Comparison of ENCODE assay signal across 22 cellular contexts in the genomic region with DNA sequence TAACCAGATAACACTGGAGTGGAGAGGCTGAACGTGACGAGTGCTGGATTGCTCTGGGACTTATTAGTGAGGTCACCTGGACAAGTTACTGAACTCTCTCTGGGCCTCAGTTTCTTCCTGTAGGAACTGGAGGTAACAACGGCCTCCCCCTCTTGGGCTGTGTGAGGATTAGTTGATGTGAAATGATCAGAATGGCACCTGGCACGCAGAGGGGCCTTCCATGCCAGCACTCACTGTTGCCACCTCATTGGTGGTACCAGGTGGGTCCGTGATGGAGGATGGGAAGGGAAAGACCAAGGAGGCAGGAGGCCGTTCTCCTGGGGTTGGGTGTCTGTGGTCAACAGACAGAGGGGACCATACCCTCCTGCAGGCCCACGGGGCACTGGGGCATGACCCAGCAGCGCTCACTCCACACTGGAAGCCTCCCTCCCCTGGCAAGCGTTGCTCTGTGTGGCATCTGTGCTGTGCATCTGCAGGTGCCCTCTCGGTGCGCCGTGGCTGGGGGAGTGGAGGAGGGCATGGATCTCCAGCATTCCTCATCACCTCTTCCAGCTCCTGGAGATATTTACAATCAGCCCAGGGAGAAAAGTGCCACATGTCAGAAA.
DNase-seq lines count a peak whose midpoint lies in the region; ATAC-seq and TF ChIP-seq lines count a peak whose summit lies in the region.
"Had no signal": no experiment of that assay in that cellular context is flagged by ENCODE, and none has a peak within 500 bp of the region (broad histone marks: within the 10 kb centered on the region; RNA-seq: fewer than 3 reads in every experiment).

No MANE protein-coding gene starts in this region.

- no peaks in the 10 kb centered on the region for H3K36me3 Mint-ChIP-seq in natural killer cell treated with Interleukin-12 subunit alpha and Interleukin-12 subunit beta and Interleukin-15 and Interleukin-18, amount 100 ng/mL, for 72 hours
- H3K36me3 Mint-ChIP-seq in natural killer cell = no peaks in the 10 kb centered on the region

- H3K4me1 Mint-ChIP-seq in natural killer cell treated with Interleukin-12 subunit alpha and Interleukin-12 subunit beta and Interleukin-15 and Interleukin-18, amount 100 ng/mL, for 72 hours (ENCODE audit: low read depth in 2 of 2) = no peaks in the 10 kb centered on the region
- H3K4me1 Mint-ChIP-seq in natural killer cell = no peaks in the 10 kb centered on the region
- H3K4me1 Mint-ChIP-seq: stimulated activated naive B cell treated with anti-CD40 and anti-IgM and Interleukin-4, amounts not matched to agents 10 μg/mL and 1 μg/mL and 100 μg/mL, for 72 hours had no signal

- no peak for TF ChIP-seq CTCF in natural killer cell (IDR thresholded peaks at IDR 0.05)

- no peak overlapping the region for H3K4me3 Mint-ChIP-seq in natural killer cell treated with Interleukin-12 subunit alpha and Interleukin-12 subunit beta and Interleukin-15 and Interleukin-18, amount 100 ng/mL, for 72 hours
- H3K4me3 Mint-ChIP-seq in natural killer cell = no peak overlapping the region
- H3K4me3 Mint-ChIP-seq: effector memory CD8-positive, alpha-beta T cell; stimulated activated naive B cell treated with anti-CD40 and anti-IgM and Interleukin-4, amounts not matched to agents 10 μg/mL and 1 μg/mL and 100 μg/mL, for 72 hours had no signal

- intact Hi-C loops in natural killer cell (cut with micrococcal nuclease) (no loop called here), sciatic nerve (cut with DNase I) (no loop called here)

- ATAC-seq in natural killer cell treated with Interleukin-12 subunit alpha and Interleukin-12 subunit beta and Interleukin-15 and Interleukin-18, amount 100 ng/mL, for 72 hours = peak in 1 of 2 donors; percentile 13
- ATAC-seq in natural killer cell (no peak), sciatic nerve (no peak), HG03139 (IDR thresholded peaks at IDR 0.05; ENCODE audit: unreplicated experiment) (no peak)
- ATAC-seq: effector memory CD8-positive, alpha-beta T cell; stimulated activated naive B cell treated with anti-CD40 and anti-IgM and Interleukin-4, amounts not matched to agents 10 μg/mL and 1 μg/mL and 100 μg/mL, for 72 hours had no signal

- DNase-seq in natural killer cell treated with Interleukin-12 subunit alpha and Interleukin-12 subunit beta and Interleukin-15 and Interleukin-18, amount 100 ng/mL, for 72 hours (ENCODE audit: low spot score) = peak; percentile 56
- DNase-seq in natural killer cell = no peak
- DNase-seq in islet precursor cell = peak; percentile 32
- peak; percentile 35 for DNase-seq in sciatic nerve (ENCODE audit: low spot score)
- DNase-seq in SKM-1 treated with dmso at 0.1 percent for 144 hours (lab: John Stamatoyannopoulos, UW; ENCODE audit: unreplicated experiment) = no peak
- no peak for DNase-seq in NCI-H2081 treated with DMSO at 0.1 percent for 48 hours (lab: John Stamatoyannopoulos, UW)
- DNase-seq: activated CD4-positive, alpha-beta T cell treated with anti-CD3 and anti-CD28 coated beads, Interleukin-2, amount 50 U/mL, for 48 hours; activated naive CD4-positive, alpha-beta T cell; activated T-cell treated with anti-CD3 and anti-CD28 coated beads, Interleukin-2, amount 50 U/mL, for 1 hour; colonic mucosa; effector memory CD8-positive, alpha-beta T cell; hypothalamus; NCI-H1092; NCI-H2029 treated with DMSO at 0.1 percent for 48 hours; NCI-H226; NCI-H748 treated with DMSO at 0.1 percent for 48 hours; RPMI8226; stimulated activated CD4-positive, alpha-beta T cell treated with anti-CD3 and anti-CD28 coated beads, Interleukin-4, amount 100 ng/mL, for 24 hours; stimulated activated naive B cell treated with anti-CD40 and anti-IgM and Interleukin-4, amounts not matched to agents 10 μg/mL and 1 μg/mL and 100 μg/mL, for 72 hours; T-helper 9 cell; WERI-Rb-1 had no signal

- no peak overlapping the region for H3K27ac Mint-ChIP-seq in natural killer cell treated with Interleukin-12 subunit alpha and Interleukin-12 subunit beta and Interleukin-15 and Interleukin-18, amount 100 ng/mL, for 72 hours
- no peak overlapping the region for H3K27ac Mint-ChIP-seq in natural killer cell
- H3K27ac Mint-ChIP-seq: effector memory CD8-positive, alpha-beta T cell; stimulated activated naive B cell treated with anti-CD40 and anti-IgM and Interleukin-4, amounts not matched to agents 10 μg/mL and 1 μg/mL and 100 μg/mL, for 72 hours had no signal

- H3K27me3 Mint-ChIP-seq in natural killer cell treated with Interleukin-12 subunit alpha and Interleukin-12 subunit beta and Interleukin-15 and Interleukin-18, amount 100 ng/mL, for 72 hours = peaks cover 7 to 9% of the 10 kb centered on the region in 2 donors
- peaks cover 8% of the 10 kb centered on the region in 2 donors for H3K27me3 Mint-ChIP-seq in natural killer cell (ENCODE audit: low read depth in 2 of 2)

- no peaks in the 10 kb centered on the region for H3K9me3 Mint-ChIP-seq in natural killer cell treated with Interleukin-12 subunit alpha and Interleukin-12 subunit beta and Interleukin-15 and Interleukin-18, amount 100 ng/mL, for 72 hours
- peaks cover 0 to 2% of the 10 kb centered on the region in 2 donors for H3K9me3 Mint-ChIP-seq in natural killer cell

Comparison
In these comparisons a context has a peak if more than half of its experiments do, and no peak if none do; other contexts are left out.
1. DNase-seq: peak in natural killer cell treated with Interleukin-12 subunit alpha and Interleukin-12 subunit beta and Interleukin-15 and Interleukin-18, amount 100 ng/mL, for 72 hours (single experiment), islet precursor cell (single experiment) and sciatic nerve (single experiment); none in natural killer cell (single experiment), SKM-1 treated with dmso at 0.1 percent for 144 hours (single experiment) and NCI-H2081 treated with DMSO at 0.1 percent for 48 hours (single experiment).